Comparison of ENCODE assay signal across 23 cellular contexts in the genomic region with DNA sequence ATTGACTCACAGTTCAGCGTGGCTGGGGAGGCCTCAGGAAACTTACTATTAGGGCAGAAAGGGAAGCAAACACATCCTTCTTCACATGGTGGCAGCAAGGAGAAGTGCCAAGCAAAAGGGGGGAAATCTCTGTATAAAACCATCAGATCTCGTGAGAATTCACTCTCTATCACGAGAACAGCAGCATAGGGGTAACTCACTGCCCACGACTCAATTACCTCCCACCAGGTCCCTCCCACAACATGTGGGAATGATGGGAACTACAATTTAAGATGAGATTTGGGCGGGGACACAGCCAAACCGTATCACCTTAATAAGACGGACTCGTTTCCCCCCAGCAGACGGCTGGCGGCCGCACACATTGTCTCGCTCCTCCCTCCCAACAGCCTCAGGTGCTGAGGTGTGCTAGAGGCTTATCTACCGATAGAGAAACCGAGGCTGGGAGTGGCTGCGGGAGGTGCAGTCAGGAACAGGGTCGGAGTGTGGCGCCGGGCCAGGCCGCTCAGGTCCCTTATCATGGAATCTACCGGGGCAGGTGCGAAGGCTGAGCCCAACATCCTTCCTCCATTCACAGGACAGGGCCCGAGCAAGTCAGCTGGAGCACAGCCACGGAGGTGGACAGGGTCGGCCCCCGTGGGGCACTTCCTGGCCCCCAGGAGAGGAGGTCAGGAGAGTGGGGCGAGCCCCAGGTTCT. TPM values are rescaled to one million over a fixed set of nuclear protein-coding genes. Genes with fewer than 3 reads are reported as not detected.
DNase-seq lines count a peak whose midpoint lies in the region; ATAC-seq, FAIRE-seq and TF ChIP-seq lines count a peak whose summit lies in the region.
"Had no signal": no experiment of that assay in that cellular context is flagged by ENCODE, and none has a peak within 500 bp of the region (broad histone marks: within the 10 kb centered on the region; RNA-seq: fewer than 3 reads in every experiment).

No MANE protein-coding gene starts in this region.

- H3K9me3 Mint-ChIP-seq in CD14-positive monocyte = no peaks in the 10 kb centered on the region
- no peaks in the 10 kb centered on the region for H3K9me3 Mint-ChIP-seq in Caco-2 (ENCODE audit: unreplicated experiment)
- H3K9me3 Mint-ChIP-seq: CD4-positive, alpha-beta memory T cell; H9 had no signal

- no peak for TF ChIP-seq RAD21 in HepG2 (CRISPR knock-in tag; IDR thresholded peaks at IDR 0.05)

- H3K27me3 Mint-ChIP-seq in CD14-positive monocyte (ENCODE audit: low read depth in 3 of 3) (peaks cover 1 to 5% (median 2%) of the 10 kb centered on the region in 3 donors), Caco-2 (ENCODE audit: insufficient read depth, unreplicated experiment) (no peaks in the 10 kb centered on the region)

- BruUV-seq in Panc1 (replicated peaks; lab: Mats Ljungman, UMichigan) (no TSS peak), HepG2 (replicated peaks; lab: Mats Ljungman, UMichigan) (no TSS peak), Caco-2 (replicated peaks; lab: Mats Ljungman, UMichigan) (no TSS peak)

- no peaks in the 10 kb centered on the region for H3K27me3 ChIP-seq in Panc1 (ENCODE audit: control insufficient read depth, insufficient read depth, low read length)
- H3K27me3 ChIP-seq in HepG2 (ENCODE audit: control insufficient read depth in 1 of 2, insufficient read depth in 2 of 2, low read length in 2 of 2) = peaks cover 1 to 87% of the 10 kb centered on the region in 2 experiments
- peaks cover 0 to 24% (median 0%) of the 10 kb centered on the region in 3 donors for H3K27me3 ChIP-seq in sigmoid colon
- H3K27me3 ChIP-seq in Caco-2 (replicated peaks; ENCODE audit: control insufficient read depth, insufficient read depth, low read length) = no peaks in the 10 kb centered on the region
- H3K27me3 ChIP-seq: BE2C had no signal

- TF ChIP-seq EP300 in HepG2 (IDR thresholded peaks at IDR 0.05; ENCODE audit: low read depth in 2 of 2, low read length in 2 of 2) (no peak), HepG2 (CRISPR knock-in tag; IDR thresholded peaks at IDR 0.05; ENCODE audit: borderline replicate concordance) (no peak), sigmoid colon (IDR thresholded peaks at IDR 0.05) (no peak)

- H3K9me3 ChIP-seq in Panc1 (ENCODE audit: control insufficient read depth, insufficient read depth, low read depth, low read length) (no peaks in the 10 kb centered on the region), HepG2 (ENCODE audit: low read length) (no peaks in the 10 kb centered on the region), sigmoid colon (no peaks in the 10 kb centered on the region), Caco-2 (no peaks in the 10 kb centered on the region)
- H3K9me3 ChIP-seq: BE2C had no signal

- ATAC-seq in Panc1 (no peak), HepG2 (no peak)

- POLR2A ChIA-PET in Panc1 (lab: Charles Lee) (no interaction called here), HepG2 (lab: Yijun Ruan, JAX) (no interaction called here), Caco-2 (lab: Charles Lee) (no interaction called here)

- in situ Hi-C loops in Panc1 (cut with HindIII; ENCODE audit: low pct_unique_long_range_greater_than_20kb, low sequenced_read_pairs) (no loop called here), HepG2 (cut with HindIII; ENCODE audit: extremely low pct_ligation_motif_present, low pct_unique_long_range_greater_than_20kb) (loop anchor here (5.0 kb wide), 1 partner anchor 38 kb away; a partner anchor contains a TSS)

- H3K36me3 ChIP-seq in Panc1 (ENCODE audit: control insufficient read depth, insufficient read depth, low read length) = no peaks in the 10 kb centered on the region
- no peaks in the 10 kb centered on the region for H3K36me3 ChIP-seq in HepG2 (replicated peaks in 1 of 2; ENCODE audit: control insufficient read depth in 1 of 2, insufficient read depth in 2 of 2, low read length in 2 of 2)
- no peaks in the 10 kb centered on the region for H3K36me3 ChIP-seq in sigmoid colon
- H3K36me3 ChIP-seq in Caco-2 (ENCODE audit: control insufficient read depth, insufficient read depth, low read length) = no peaks in the 10 kb centered on the region
- H3K36me3 ChIP-seq: BE2C had no signal

- no peaks in the 10 kb centered on the region for H3K79me2 ChIP-seq in HepG2 (ENCODE audit: insufficient read depth, low read length)

- peak; percentile 33 for DNase-seq in CD14-positive monocyte (ENCODE audit: low spot score)
- DNase-seq in Panc1 (ENCODE audit: low read depth, low spot score) = no peak
- no peak for DNase-seq in HepG2 (ENCODE audit: low spot score)
- DNase-seq in sigmoid colon = peak; percentile 56
- DNase-seq in stimulated activated CD4-positive, alpha-beta T cell treated with anti-CD3 and anti-CD28 coated beads, Interleukin-12 subunit alpha, Interleukin-12 subunit beta, amount 100 ng/mL, for 4 hours = no peak
- no peak for DNase-seq in NCI-H226
- no peak for DNase-seq in Caco-2
- DNase-seq: BE2C; CD4-positive, alpha-beta memory T cell; DMS79 treated with DMSO at 0.1 percent for 48 hours; H9; NCI-H1417; NCI-H1930; NCI-H446; NCI-H69; NK-92 treated with Interleukin-12 subunit alpha and Interleukin-12 subunit beta, amount 100 ng/mL, for 24 hours had no signal

- H2AFZ ChIP-seq in HepG2 (ENCODE audit: low read length) = no peak overlapping the region

- CTCF ChIA-PET in Panc1 (lab: Charles Lee) = no interaction called here
- CTCF ChIA-PET in HepG2 (lab: Yijun Ruan, JAX; ENCODE audit: low intra/inter-chr PET ratio, low total read pairs) = no interaction called here
- CTCF ChIA-PET in Caco-2 (lab: Charles Lee) = no interaction called here

- TF ChIP-seq CTCF in CD14-positive monocyte (IDR thresholded peaks at IDR 0.05) (no peak), Panc1 (IDR thresholded peaks at IDR 0.05) (no peak), HepG2 (CRISPR knock-in tag; IDR thresholded peaks at IDR 0.05) (no peak), sigmoid colon (IDR thresholded peaks at IDR 0.05) (no peak), Caco-2 (IDR thresholded peaks at IDR 0.05; ENCODE audit: insufficient read depth in 1 of 2, low read depth in 1 of 2, low read length in 1 of 2, severe bottlenecking in 1 of 2, unreplicated experiment in 1 of 2) (no peak)

- H3K36me3 Mint-ChIP-seq in CD14-positive monocyte (no peaks in the 10 kb centered on the region), Caco-2 (ENCODE audit: insufficient read depth, unreplicated experiment) (no peaks in the 10 kb centered on the region)
- H3K36me3 Mint-ChIP-seq: CD4-positive, alpha-beta memory T cell had no signal

- H3K4me2 ChIP-seq in HepG2 (ENCODE audit: low read depth, low read length) = no peak overlapping the region

- 34% methylated on average over 25 of the region's 26 CpGs for WGBS in HepG2 (ENCODE audit: low lambda C conversion rate)
- WGBS in sigmoid colon, 2 donors = 75 to 84% methylated on average over 26 of the region's 26 CpGs

- H3K4me1 ChIP-seq in Panc1 (ENCODE audit: control insufficient read depth, insufficient read depth, low read length) (peaks cover 39% of the 10 kb centered on the region), HepG2 (ENCODE audit: insufficient read depth, low read length) (peaks cover 31% of the 10 kb centered on the region), sigmoid colon (no peaks in the 10 kb centered on the region), Caco-2 (no peaks in the 10 kb centered on the region)
- H3K4me1 ChIP-seq: BE2C had no signal

- H3K4me1 Mint-ChIP-seq in CD14-positive monocyte (peaks cover 8% of the 10 kb centered on the region), Caco-2 (ENCODE audit: low read depth, unreplicated experiment) (peaks cover 4% of the 10 kb centered on the region)
- H3K4me1 Mint-ChIP-seq: CD4-positive, alpha-beta memory T cell; H9 had no signal

- H3K27ac ChIP-seq in Panc1 (ENCODE audit: low read length) = peak overlapping the region; percentile 37; the same call in 1 of the 2 replicates
- H3K27ac ChIP-seq in HepG2 (ENCODE audit: extremely low read length, insufficient read depth, low read length) = no peak overlapping the region
- H3K27ac ChIP-seq in sigmoid colon = no peak overlapping the region
- H3K27ac ChIP-seq: HL-60 had no signal

- no peak for FAIRE-seq in HepG2 (lab: Jason Lieb, UNC)
- FAIRE-seq: D721Med, HTR-8/SVneo had no signal

- intact Hi-C loops in CD14-positive monocyte (cut with micrococcal nuclease) (no loop called here), Panc1 (cut with micrococcal nuclease; ENCODE audit: unreplicated experiment) (no loop called here), HepG2 (cut with micrococcal nuclease; ENCODE audit: unreplicated experiment) (no loop called here), sigmoid colon (cut with DNase I) (no loop called here), Caco-2 (cut with micrococcal nuclease; ENCODE audit: unreplicated experiment) (no loop called here)

- H3K27ac Mint-ChIP-seq in CD14-positive monocyte = peak overlapping the region in 1 of 7 donors; percentile 30
- H3K27ac Mint-ChIP-seq in Caco-2 (ENCODE audit: unreplicated experiment) = no peak overlapping the region
- H3K27ac Mint-ChIP-seq: CD4-positive, alpha-beta memory T cell; H9 had no signal

- H3K4me3 Mint-ChIP-seq in CD14-positive monocyte (no peak overlapping the region), Caco-2 (ENCODE audit: unreplicated experiment) (no peak overlapping the region)
- H3K4me3 Mint-ChIP-seq: CD4-positive, alpha-beta memory T cell; H9 had no signal

- H4K20me1 ChIP-seq in HepG2 (ENCODE audit: insufficient read depth, low read length) = no peaks in the 10 kb centered on the region

- H3K4me3 ChIP-seq in Panc1 (ENCODE audit: low read depth in 2 of 2, low read length in 2 of 2) = no peak overlapping the region
- H3K4me3 ChIP-seq in HepG2 (replicated peaks in 1 of 3; ENCODE audit: insufficient read depth in 1 of 3, low read depth in 2 of 3, low read length in 3 of 3) = no peak overlapping the region
- H3K4me3 ChIP-seq in sigmoid colon = no peak overlapping the region
- no peak overlapping the region for H3K4me3 ChIP-seq in Caco-2 (ENCODE audit: low read depth, low read length)

- no peak for TF ChIP-seq POLR2A in HepG2 (IDR thresholded peaks at IDR 0.05; ENCODE audit: insufficient read depth in 1 of 2, low read depth in 2 of 2, low read length in 2 of 2)
- no peak for TF ChIP-seq POLR2A in sigmoid colon (IDR thresholded peaks at IDR 0.05)

- no peak overlapping the region for H3K9ac ChIP-seq in HepG2 (ENCODE audit: insufficient read depth, low read depth, low read length)

RNA-seq across cellular contexts. Expression of a gene that starts 4.9 kb away (rescaled TPM):
- 10 to 100 TPM; 11.0 to 12.9 TPM for polyA plus RNA-seq in CD14-positive monocyte
- total RNA-seq in Panc1 (2021; ENCODE audit: unreplicated experiment) = 9.1 TPM
- polyA plus RNA-seq in Panc1 (2012; ENCODE audit: insufficient read length) = 8.3 TPM
- 1.5 and 1.8 TPM in 2 replicates for total RNA-seq in HepG2 (2016; rRNA removed; fragmentation: Illumina TruSeq; extraction: Trizol)
- total RNA-seq in HepG2 (2016; cell fraction: cytosol; rRNA removed; fragmentation: Illumina TruSeq; extraction: Trizol; ENCODE audit: low read depth) = 0.97 and 1.4 TPM in 2 replicates
- 0.97 and 1.7 TPM in 2 replicates for total RNA-seq in HepG2 (2016; cell fraction: insoluble cytoplasmic fraction; rRNA removed; fragmentation: Illumina TruSeq; extraction: Trizol)
- 2.0 and 2.2 TPM in 2 replicates for total RNA-seq in HepG2 (2016; cell fraction: membrane; rRNA removed; fragmentation: Illumina TruSeq; extraction: Trizol)
- total RNA-seq in HepG2 (2016; cell fraction: nucleus; rRNA removed; fragmentation: Illumina TruSeq; extraction: Trizol) = 1.4 and 1.9 TPM in 2 replicates
- 11.3 and 14.3 TPM in 2 replicates for polyA plus RNA-seq in HepG2 (2011; rRNA removed)
- polyA plus RNA-seq in HepG2 (2011; cell fraction: cytosol; rRNA removed) = 12.2 and 13.9 TPM in 2 replicates
- polyA plus RNA-seq in HepG2 (2011; cell fraction: nucleus; rRNA removed) = 8.9 and 18.3 TPM in 2 replicates
- polyA plus RNA-seq in HepG2 (2012) = 13.3 and 13.8 TPM in 2 replicates
- 1.0 and 1.1 TPM in 2 replicates for polyA plus RNA-seq in HepG2 (2016; cell fraction: cytosol; fragmentation: Illumina TruSeq; extraction: Trizol; ENCODE audit: low read depth)
- polyA plus RNA-seq in HepG2 (2016; cell fraction: insoluble cytoplasmic fraction; fragmentation: Illumina TruSeq; extraction: Trizol; ENCODE audit: low read depth) = 0.84 and 1.1 TPM in 2 replicates
- polyA plus RNA-seq in HepG2 (2016; cell fraction: membrane; fragmentation: Illumina TruSeq; extraction: Trizol; ENCODE audit: low read depth) = 1.4 TPM in 2 replicates
- polyA plus RNA-seq in HepG2 (2016; cell fraction: nucleus; fragmentation: Illumina TruSeq; extraction: Trizol; ENCODE audit: insufficient read depth, low read depth) = 2.4 and 4.4 TPM in 2 replicates
- polyA minus RNA-seq in HepG2 (2011; rRNA and poly(A)+ RNA removed; ENCODE audit: low replicate concordance) = 4.8 and 6.8 TPM in 2 replicates
- polyA minus RNA-seq in HepG2 (2011; cell fraction: cytosol; rRNA and poly(A)+ RNA removed) = 2.6 and 3.3 TPM in 2 replicates
- 5.4 and 9.0 TPM in 2 replicates for polyA minus RNA-seq in HepG2 (2011; cell fraction: nucleus; rRNA and poly(A)+ RNA removed)
- not detected for total RNA-seq in sigmoid colon
- polyA plus RNA-seq in sigmoid colon = 100 to 1,000 TPM in 1 of 3 donors, 10 to 100 TPM in 2; 15.6 to 147 (median 55.0) TPM
- 0.34 TPM in 1 of 2 replicates, not detected in the other for total RNA-seq in Caco-2 (2022)
- total RNA-seq: CD4-positive, alpha-beta memory T cell; G401; H9 had no signal

RNA-seq across cellular contexts. Expression of a gene that starts 8.2 kb away (rescaled TPM):
- polyA plus RNA-seq in CD14-positive monocyte = 1 to 10 TPM; 2.1 to 3.1 TPM
- not detected for total RNA-seq in Panc1 (2021; ENCODE audit: unreplicated experiment)
- not detected for polyA plus RNA-seq in Panc1 (2012; ENCODE audit: insufficient read length)
- not detected in 2 replicates for total RNA-seq in HepG2 (2016; rRNA removed; fragmentation: Illumina TruSeq; extraction: Trizol)
- total RNA-seq in HepG2 (2016; cell fraction: cytosol; rRNA removed; fragmentation: Illumina TruSeq; extraction: Trizol; ENCODE audit: low read depth) = not detected in 2 replicates
- not detected in 2 replicates for total RNA-seq in HepG2 (2016; cell fraction: insoluble cytoplasmic fraction; rRNA removed; fragmentation: Illumina TruSeq; extraction: Trizol)
- total RNA-seq in HepG2 (2016; cell fraction: membrane; rRNA removed; fragmentation: Illumina TruSeq; extraction: Trizol) = not detected in 2 replicates
- not detected in 2 replicates for total RNA-seq in HepG2 (2016; cell fraction: nucleus; rRNA removed; fragmentation: Illumina TruSeq; extraction: Trizol)
- polyA plus RNA-seq in HepG2 (2011; rRNA removed) = not detected in 2 replicates
- polyA plus RNA-seq in HepG2 (2011; cell fraction: cytosol; rRNA removed) = not detected in 2 replicates
- not detected in 2 replicates for polyA plus RNA-seq in HepG2 (2011; cell fraction: nucleus; rRNA removed)
- polyA plus RNA-seq in HepG2 (2012) = not detected in 2 replicates
- not detected in 2 replicates for polyA plus RNA-seq in HepG2 (2016; cell fraction: cytosol; fragmentation: Illumina TruSeq; extraction: Trizol; ENCODE audit: low read depth)
- not detected in 2 replicates for polyA plus RNA-seq in HepG2 (2016; cell fraction: insoluble cytoplasmic fraction; fragmentation: Illumina TruSeq; extraction: Trizol; ENCODE audit: low read depth)
- not detected in 2 replicates for polyA plus RNA-seq in HepG2 (2016; cell fraction: membrane; fragmentation: Illumina TruSeq; extraction: Trizol; ENCODE audit: low read depth)
- not detected in 2 replicates for polyA plus RNA-seq in HepG2 (2016; cell fraction: nucleus; fragmentation: Illumina TruSeq; extraction: Trizol; ENCODE audit: insufficient read depth, low read depth)
- polyA minus RNA-seq in HepG2 (2011; rRNA and poly(A)+ RNA removed; ENCODE audit: low replicate concordance) = 0.32 and 219 TPM in 2 replicates
- polyA minus RNA-seq in HepG2 (2011; cell fraction: cytosol; rRNA and poly(A)+ RNA removed) = 1.1 TPM in 1 of 2 replicates, not detected in the other
- polyA minus RNA-seq in HepG2 (2011; cell fraction: nucleus; rRNA and poly(A)+ RNA removed) = 0.50 and 0.64 TPM in 2 replicates
- total RNA-seq in sigmoid colon = not detected
- under 1 TPM in 1 of 3 donors, not detected in 2; 0.58 TPM for polyA plus RNA-seq in sigmoid colon
- not detected in 2 replicates for total RNA-seq in Caco-2 (2022)
- total RNA-seq: G401, H9, RPMI7951 had no signal

RNA-seq across cellular contexts. Expression of a gene that starts 26.9 kb away (rescaled TPM):
- not detected for polyA plus RNA-seq in CD14-positive monocyte
- not detected for total RNA-seq in Panc1 (2021; ENCODE audit: unreplicated experiment)
- not detected for polyA plus RNA-seq in Panc1 (2012; ENCODE audit: insufficient read length)
- not detected in 2 replicates for total RNA-seq in HepG2 (2016; rRNA removed; fragmentation: Illumina TruSeq; extraction: Trizol)
- not detected in 2 replicates for total RNA-seq in HepG2 (2016; cell fraction: cytosol; rRNA removed; fragmentation: Illumina TruSeq; extraction: Trizol; ENCODE audit: low read depth)
- total RNA-seq in HepG2 (2016; cell fraction: insoluble cytoplasmic fraction; rRNA removed; fragmentation: Illumina TruSeq; extraction: Trizol) = not detected in 2 replicates
- total RNA-seq in HepG2 (2016; cell fraction: membrane; rRNA removed; fragmentation: Illumina TruSeq; extraction: Trizol) = not detected in 2 replicates
- not detected in 2 replicates for total RNA-seq in HepG2 (2016; cell fraction: nucleus; rRNA removed; fragmentation: Illumina TruSeq; extraction: Trizol)
- polyA plus RNA-seq in HepG2 (2011; rRNA removed) = not detected in 2 replicates
- not detected in 2 replicates for polyA plus RNA-seq in HepG2 (2011; cell fraction: cytosol; rRNA removed)
- polyA plus RNA-seq in HepG2 (2011; cell fraction: nucleus; rRNA removed) = not detected in 2 replicates
- polyA plus RNA-seq in HepG2 (2012) = not detected in 2 replicates
- polyA plus RNA-seq in HepG2 (2016; cell fraction: cytosol; fragmentation: Illumina TruSeq; extraction: Trizol; ENCODE audit: low read depth) = not detected in 2 replicates
- not detected in 2 replicates for polyA plus RNA-seq in HepG2 (2016; cell fraction: insoluble cytoplasmic fraction; fragmentation: Illumina TruSeq; extraction: Trizol; ENCODE audit: low read depth)
- polyA plus RNA-seq in HepG2 (2016; cell fraction: membrane; fragmentation: Illumina TruSeq; extraction: Trizol; ENCODE audit: low read depth) = not detected in 2 replicates
- polyA plus RNA-seq in HepG2 (2016; cell fraction: nucleus; fragmentation: Illumina TruSeq; extraction: Trizol; ENCODE audit: insufficient read depth, low read depth) = not detected in 2 replicates
- polyA minus RNA-seq in HepG2 (2011; rRNA and poly(A)+ RNA removed; ENCODE audit: low replicate concordance) = 0.14 TPM in 1 of 2 replicates, not detected in the other
- not detected in 2 replicates for polyA minus RNA-seq in HepG2 (2011; cell fraction: cytosol; rRNA and poly(A)+ RNA removed)
- polyA minus RNA-seq in HepG2 (2011; cell fraction: nucleus; rRNA and poly(A)+ RNA removed) = not detected in 2 replicates
- not detected for total RNA-seq in sigmoid colon
- polyA plus RNA-seq in sigmoid colon = not detected
- total RNA-seq in Caco-2 (2022) = not detected in 2 replicates
- total RNA-seq: CD4-positive, alpha-beta memory T cell; G401; H9; OCI-LY7; RPMI7951 had no signal
- polyA plus RNA-seq: AG04450; CD4-positive, alpha-beta memory T cell had no signal

RNA-seq across cellular contexts. Expression of a gene that starts 32.8 kb away (rescaled TPM):
- polyA plus RNA-seq in CD14-positive monocyte = not detected
- 23.9 TPM for total RNA-seq in Panc1 (2021; ENCODE audit: unreplicated experiment)
- polyA plus RNA-seq in Panc1 (2012; ENCODE audit: insufficient read length) = 37.3 TPM
- 0.24 TPM in 1 of 2 replicates, not detected in the other for total RNA-seq in HepG2 (2016; rRNA removed; fragmentation: Illumina TruSeq; extraction: Trizol)
- not detected in 2 replicates for total RNA-seq in HepG2 (2016; cell fraction: cytosol; rRNA removed; fragmentation: Illumina TruSeq; extraction: Trizol; ENCODE audit: low read depth)
- 0.15 TPM in 1 of 2 replicates, not detected in the other for total RNA-seq in HepG2 (2016; cell fraction: insoluble cytoplasmic fraction; rRNA removed; fragmentation: Illumina TruSeq; extraction: Trizol)
- total RNA-seq in HepG2 (2016; cell fraction: membrane; rRNA removed; fragmentation: Illumina TruSeq; extraction: Trizol) = not detected in 2 replicates
- not detected in 2 replicates for total RNA-seq in HepG2 (2016; cell fraction: nucleus; rRNA removed; fragmentation: Illumina TruSeq; extraction: Trizol)
- 0.24 and 0.32 TPM in 2 replicates for polyA plus RNA-seq in HepG2 (2011; rRNA removed)
- polyA plus RNA-seq in HepG2 (2011; cell fraction: cytosol; rRNA removed) = 0.26 and 0.27 TPM in 2 replicates
- polyA plus RNA-seq in HepG2 (2011; cell fraction: nucleus; rRNA removed) = 0.87 and 0.88 TPM in 2 replicates
- polyA plus RNA-seq in HepG2 (2012) = not detected in 2 replicates
- not detected in 2 replicates for polyA plus RNA-seq in HepG2 (2016; cell fraction: cytosol; fragmentation: Illumina TruSeq; extraction: Trizol; ENCODE audit: low read depth)
- polyA plus RNA-seq in HepG2 (2016; cell fraction: insoluble cytoplasmic fraction; fragmentation: Illumina TruSeq; extraction: Trizol; ENCODE audit: low read depth) = not detected in 2 replicates
- not detected in 2 replicates for polyA plus RNA-seq in HepG2 (2016; cell fraction: membrane; fragmentation: Illumina TruSeq; extraction: Trizol; ENCODE audit: low read depth)
- polyA plus RNA-seq in HepG2 (2016; cell fraction: nucleus; fragmentation: Illumina TruSeq; extraction: Trizol; ENCODE audit: insufficient read depth, low read depth) = 0.57 TPM in 1 of 2 replicates, not detected in the other
- polyA minus RNA-seq in HepG2 (2011; rRNA and poly(A)+ RNA removed; ENCODE audit: low replicate concordance) = 0.42 and 1.0 TPM in 2 replicates
- not detected in 2 replicates for polyA minus RNA-seq in HepG2 (2011; cell fraction: cytosol; rRNA and poly(A)+ RNA removed)
- polyA minus RNA-seq in HepG2 (2011; cell fraction: nucleus; rRNA and poly(A)+ RNA removed) = not detected in 2 replicates
- total RNA-seq in sigmoid colon = not detected
- 10 to 100 TPM in 1 of 3 donors, not detected in 2; 20.8 TPM for polyA plus RNA-seq in sigmoid colon
- 131 TPM in 2 replicates for total RNA-seq in Caco-2 (2022)
- total RNA-seq: G401, OCI-LY7 had no signal

RNA-seq across cellular contexts. Expression of a gene that starts 37.8 kb away (rescaled TPM):
- not detected for polyA plus RNA-seq in CD14-positive monocyte
- total RNA-seq in Panc1 (2021; ENCODE audit: unreplicated experiment) = 0.59 TPM
- polyA plus RNA-seq in Panc1 (2012; ENCODE audit: insufficient read length) = 0.47 TPM
- total RNA-seq in HepG2 (2016; rRNA removed; fragmentation: Illumina TruSeq; extraction: Trizol) = not detected in 2 replicates
- total RNA-seq in HepG2 (2016; cell fraction: cytosol; rRNA removed; fragmentation: Illumina TruSeq; extraction: Trizol; ENCODE audit: low read depth) = not detected in 2 replicates
- total RNA-seq in HepG2 (2016; cell fraction: insoluble cytoplasmic fraction; rRNA removed; fragmentation: Illumina TruSeq; extraction: Trizol) = not detected in 2 replicates
- not detected in 2 replicates for total RNA-seq in HepG2 (2016; cell fraction: membrane; rRNA removed; fragmentation: Illumina TruSeq; extraction: Trizol)
- total RNA-seq in HepG2 (2016; cell fraction: nucleus; rRNA removed; fragmentation: Illumina TruSeq; extraction: Trizol) = not detected in 2 replicates
- not detected in 2 replicates for polyA plus RNA-seq in HepG2 (2011; rRNA removed)
- polyA plus RNA-seq in HepG2 (2011; cell fraction: cytosol; rRNA removed) = not detected in 2 replicates
- polyA plus RNA-seq in HepG2 (2011; cell fraction: nucleus; rRNA removed) = not detected in 2 replicates
- not detected in 2 replicates for polyA plus RNA-seq in HepG2 (2012)
- not detected in 2 replicates for polyA plus RNA-seq in HepG2 (2016; cell fraction: cytosol; fragmentation: Illumina TruSeq; extraction: Trizol; ENCODE audit: low read depth)
- polyA plus RNA-seq in HepG2 (2016; cell fraction: insoluble cytoplasmic fraction; fragmentation: Illumina TruSeq; extraction: Trizol; ENCODE audit: low read depth) = not detected in 2 replicates
- polyA plus RNA-seq in HepG2 (2016; cell fraction: membrane; fragmentation: Illumina TruSeq; extraction: Trizol; ENCODE audit: low read depth) = not detected in 2 replicates
- not detected in 2 replicates for polyA plus RNA-seq in HepG2 (2016; cell fraction: nucleus; fragmentation: Illumina TruSeq; extraction: Trizol; ENCODE audit: insufficient read depth, low read depth)
- not detected in 2 replicates for polyA minus RNA-seq in HepG2 (2011; rRNA and poly(A)+ RNA removed; ENCODE audit: low replicate concordance)
- not detected in 2 replicates for polyA minus RNA-seq in HepG2 (2011; cell fraction: cytosol; rRNA and poly(A)+ RNA removed)
- polyA minus RNA-seq in HepG2 (2011; cell fraction: nucleus; rRNA and poly(A)+ RNA removed) = not detected in 2 replicates
- total RNA-seq in sigmoid colon = not detected
- not detected for polyA plus RNA-seq in sigmoid colon
- total RNA-seq in Caco-2 (2022) = not detected in 2 replicates
- total RNA-seq: CD4-positive, alpha-beta memory T cell; H9; OCI-LY7; RPMI7951 had no signal
- polyA plus RNA-seq: AG04450; CD4-positive, alpha-beta memory T cell had no signal

Comparison
In these comparisons a context has a peak if more than half of its experiments do, and no peak if none do; other contexts are left out.
1. DNase-seq: peak in CD14-positive monocyte (single experiment) and sigmoid colon (single experiment); none in Panc1 (single experiment), HepG2 (single experiment), stimulated activated CD4-positive, alpha-beta T cell treated with anti-CD3 and anti-CD28 coated beads, Interleukin-12 subunit alpha, Interleukin-12 subunit beta, amount 100 ng/mL, for 4 hours (single experiment), NCI-H226 (single experiment) and Caco-2 (0 of 2).